Comparison of ENCODE assay signal across 1 cellular context in the genomic region with DNA sequence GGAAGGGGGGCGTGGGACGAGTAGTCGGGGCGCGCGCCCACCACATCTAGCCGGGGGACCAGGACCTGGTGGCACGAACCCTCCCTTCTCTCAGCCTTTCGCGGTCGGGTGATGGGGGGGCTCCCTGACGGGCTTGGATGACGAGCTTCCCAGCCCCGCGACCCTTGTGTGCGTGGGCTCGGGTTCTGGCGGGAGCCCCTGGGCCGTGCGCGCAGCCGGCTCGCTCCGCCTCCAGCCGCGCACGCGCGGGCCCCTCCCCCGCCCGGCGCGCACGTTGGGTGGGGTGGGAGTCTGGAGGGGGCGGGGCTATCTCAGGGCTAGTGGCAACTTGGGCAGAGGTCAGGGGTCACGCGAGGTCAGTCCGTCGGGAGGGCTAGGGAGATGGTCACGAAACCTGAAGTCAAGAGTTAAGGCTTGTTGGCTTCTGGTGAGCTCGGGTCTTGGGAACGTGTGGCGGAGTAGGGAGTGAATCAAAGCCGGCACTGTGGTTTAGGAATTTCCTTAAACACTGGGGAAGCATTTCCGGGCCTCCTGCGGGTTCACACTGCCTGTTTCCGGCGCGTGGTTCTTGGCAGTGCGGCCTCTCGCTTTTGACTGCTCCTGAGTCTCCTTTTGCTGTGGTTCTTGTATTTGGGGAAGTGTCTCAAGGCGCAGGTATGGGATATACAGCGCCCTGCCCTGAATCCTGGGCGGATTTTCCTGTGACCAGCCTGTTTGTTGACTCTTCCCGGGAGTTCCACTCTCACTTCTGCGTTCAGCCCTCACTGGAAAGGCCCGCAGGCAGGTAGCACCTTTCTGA.
TF ChIP-seq lines count a peak whose summit lies in the region.

Gene SRCAP (plus strand): TSS at position 356 of the 799 bp plus-strand sequence. CDS start 1,654 bp downstream, outside the sequence.

TF ChIP-seq in K562, 482 proteins besides CTCF, POLR2A, EP300 and RAD21 (continued from another document and continues in another):
- TF ChIP-seq TFE3 (CRISPR knock-in tag; IDR thresholded peaks at IDR 0.05) (no peak), HES1 (IDR thresholded peaks at IDR 0.05; ENCODE audit: low read depth) (peak; percentile 44; the same call in 1 of the 2 replicates), ZNF76 (CRISPR knock-in tag; IDR thresholded peaks at IDR 0.05; ENCODE audit: borderline replicate concordance) (0 out of 2 replicates have a peak, but pooled peaks have one; percentile 57), HDAC3 (IDR thresholded peaks at IDR 0.05; ENCODE audit: borderline replicate concordance, partially characterized antibody) (no peak), MTA1 (IDR thresholded peaks at IDR 0.05; ENCODE audit: borderline replicate concordance) (no peak), TEAD1 (CRISPR knock-in tag; IDR thresholded peaks at IDR 0.05) (peak; percentile 4 to 18; a peak in 2 of 4 replicates), CHD4 (IDR thresholded peaks at IDR 0.05; ENCODE audit: insufficient read depth, insufficient replicate concordance, low read depth, low read length, poor library complexity, severe bottlenecking) (no peak), TRIM28 (IDR thresholded peaks at IDR 0.05) (no peak), POLR2G (IDR thresholded peaks at IDR 0.05; ENCODE audit: low read depth, low read length) (peak; percentile 64; the same call in 1 of the 2 replicates), ZNF24 (IDR thresholded peaks at IDR 0.05) (no peak), HDAC1 (IDR thresholded peaks at IDR 0.05) (peak in 1 of 2 experiments; percentile 85; a peak in 2 of 4 replicates), ZNF609 (CRISPR knock-in tag; IDR thresholded peaks at IDR 0.05; ENCODE audit: borderline replicate concordance) (no peak), MCM3 (IDR thresholded peaks at IDR 0.05) (no peak), ZNF253 (CRISPR knock-in tag; conservative IDR thresholded peaks at IDR 0.05) (no peak), ZNF586 (CRISPR knock-in tag; conservative IDR thresholded peaks at IDR 0.05) (no peak), HNRNPLL (IDR thresholded peaks at IDR 0.05; ENCODE audit: low read depth, low read length, poor library complexity, severe bottlenecking) (peak; percentile 21), XRCC5 (IDR thresholded peaks at IDR 0.05; ENCODE audit: low read depth, low read length) (0 out of 2 replicates have a peak, but pooled peaks have one; percentile 12), XRCC4 (IDR thresholded peaks at IDR 0.05; ENCODE audit: extremely low read depth, insufficient read depth, insufficient read length) (no peak), MTA2 (IDR thresholded peaks at IDR 0.05; ENCODE audit: low read depth) (peak; percentile 83), RBFOX2 (IDR thresholded peaks at IDR 0.05; ENCODE audit: low read depth, low read length) (peak; percentile 88), KLF1 (tag; IDR thresholded peaks at IDR 0.05) (0 out of 2 replicates have a peak, but pooled peaks have one; percentile 26), THAP7 (CRISPR knock-in tag; IDR thresholded peaks at IDR 0.05) (peak; percentile 64; the same call in 1 of the 2 replicates), ZFX (CRISPR knock-in tag; IDR thresholded peaks at IDR 0.05) (no peak), CBFB (CRISPR knock-in tag; IDR thresholded peaks at IDR 0.05) (no peak), NRF1 (conservative IDR thresholded peaks at IDR 0.05 in 1 of 2, IDR thresholded peaks at IDR 0.05 in 1 of 2) (peak; percentile 88 to 90; a peak in 2 of 4 replicates), HOMEZ (CRISPR knock-in tag; IDR thresholded peaks at IDR 0.05) (peak; percentile 48; the same call in 1 of the 2 replicates), ZNF3 (CRISPR knock-in tag; IDR thresholded peaks at IDR 0.05) (no peak), EWSR1 (IDR thresholded peaks at IDR 0.05; ENCODE audit: borderline replicate concordance, low read depth, partially characterized antibody) (no peak)
- TF ChIP-seq, protein P1, sequence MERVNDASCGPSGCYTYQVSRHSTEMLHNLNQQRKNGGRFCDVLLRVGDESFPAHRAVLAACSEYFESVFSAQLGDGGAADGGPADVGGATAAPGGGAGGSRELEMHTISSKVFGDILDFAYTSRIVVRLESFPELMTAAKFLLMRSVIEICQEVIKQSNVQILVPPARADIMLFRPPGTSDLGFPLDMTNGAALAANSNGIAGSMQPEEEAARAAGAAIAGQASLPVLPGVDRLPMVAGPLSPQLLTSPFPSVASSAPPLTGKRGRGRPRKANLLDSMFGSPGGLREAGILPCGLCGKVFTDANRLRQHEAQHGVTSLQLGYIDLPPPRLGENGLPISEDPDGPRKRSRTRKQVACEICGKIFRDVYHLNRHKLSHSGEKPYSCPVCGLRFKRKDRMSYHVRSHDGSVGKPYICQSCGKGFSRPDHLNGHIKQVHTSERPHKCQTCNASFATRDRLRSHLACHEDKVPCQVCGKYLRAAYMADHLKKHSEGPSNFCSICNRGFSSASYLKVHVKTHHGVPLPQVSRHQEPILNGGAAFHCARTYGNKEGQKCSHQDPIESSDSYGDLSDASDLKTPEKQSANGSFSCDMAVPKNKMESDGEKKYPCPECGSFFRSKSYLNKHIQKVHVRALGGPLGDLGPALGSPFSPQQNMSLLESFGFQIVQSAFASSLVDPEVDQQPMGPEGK (CRISPR knock-in tag; IDR thresholded peaks at IDR 0.05; ENCODE audit: borderline replicate concordance): no peak
- TF ChIP-seq, protein P2, sequence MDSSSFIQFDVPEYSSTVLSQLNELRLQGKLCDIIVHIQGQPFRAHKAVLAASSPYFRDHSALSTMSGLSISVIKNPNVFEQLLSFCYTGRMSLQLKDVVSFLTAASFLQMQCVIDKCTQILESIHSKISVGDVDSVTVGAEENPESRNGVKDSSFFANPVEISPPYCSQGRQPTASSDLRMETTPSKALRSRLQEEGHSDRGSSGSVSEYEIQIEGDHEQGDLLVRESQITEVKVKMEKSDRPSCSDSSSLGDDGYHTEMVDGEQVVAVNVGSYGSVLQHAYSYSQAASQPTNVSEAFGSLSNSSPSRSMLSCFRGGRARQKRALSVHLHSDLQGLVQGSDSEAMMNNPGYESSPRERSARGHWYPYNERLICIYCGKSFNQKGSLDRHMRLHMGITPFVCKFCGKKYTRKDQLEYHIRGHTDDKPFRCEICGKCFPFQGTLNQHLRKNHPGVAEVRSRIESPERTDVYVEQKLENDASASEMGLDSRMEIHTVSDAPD (CRISPR knock-in tag; IDR thresholded peaks at IDR 0.05): no peak
- TF ChIP-seq, protein P3, sequence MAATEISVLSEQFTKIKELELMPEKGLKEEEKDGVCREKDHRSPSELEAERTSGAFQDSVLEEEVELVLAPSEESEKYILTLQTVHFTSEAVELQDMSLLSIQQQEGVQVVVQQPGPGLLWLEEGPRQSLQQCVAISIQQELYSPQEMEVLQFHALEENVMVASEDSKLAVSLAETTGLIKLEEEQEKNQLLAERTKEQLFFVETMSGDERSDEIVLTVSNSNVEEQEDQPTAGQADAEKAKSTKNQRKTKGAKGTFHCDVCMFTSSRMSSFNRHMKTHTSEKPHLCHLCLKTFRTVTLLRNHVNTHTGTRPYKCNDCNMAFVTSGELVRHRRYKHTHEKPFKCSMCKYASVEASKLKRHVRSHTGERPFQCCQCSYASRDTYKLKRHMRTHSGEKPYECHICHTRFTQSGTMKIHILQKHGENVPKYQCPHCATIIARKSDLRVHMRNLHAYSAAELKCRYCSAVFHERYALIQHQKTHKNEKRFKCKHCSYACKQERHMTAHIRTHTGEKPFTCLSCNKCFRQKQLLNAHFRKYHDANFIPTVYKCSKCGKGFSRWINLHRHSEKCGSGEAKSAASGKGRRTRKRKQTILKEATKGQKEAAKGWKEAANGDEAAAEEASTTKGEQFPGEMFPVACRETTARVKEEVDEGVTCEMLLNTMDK (IDR thresholded peaks at IDR 0.05; ENCODE audit: borderline replicate concordance, insufficient read depth, low read depth, low read length, poor library complexity, severe bottlenecking): no peak
- TF ChIP-seq, protein P4, sequence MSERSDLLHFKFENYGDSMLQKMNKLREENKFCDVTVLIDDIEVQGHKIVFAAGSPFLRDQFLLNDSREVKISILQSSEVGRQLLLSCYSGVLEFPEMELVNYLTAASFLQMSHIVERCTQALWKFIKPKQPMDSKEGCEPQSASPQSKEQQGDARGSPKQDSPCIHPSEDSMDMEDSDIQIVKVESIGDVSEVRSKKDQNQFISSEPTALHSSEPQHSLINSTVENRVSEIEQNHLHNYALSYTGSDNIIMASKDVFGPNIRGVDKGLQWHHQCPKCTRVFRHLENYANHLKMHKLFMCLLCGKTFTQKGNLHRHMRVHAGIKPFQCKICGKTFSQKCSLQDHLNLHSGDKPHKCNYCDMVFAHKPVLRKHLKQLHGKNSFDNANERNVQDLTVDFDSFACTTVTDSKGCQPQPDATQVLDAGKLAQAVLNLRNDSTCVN (CRISPR knock-in tag; IDR thresholded peaks at IDR 0.05): no peak
- TF ChIP-seq, protein P5, sequence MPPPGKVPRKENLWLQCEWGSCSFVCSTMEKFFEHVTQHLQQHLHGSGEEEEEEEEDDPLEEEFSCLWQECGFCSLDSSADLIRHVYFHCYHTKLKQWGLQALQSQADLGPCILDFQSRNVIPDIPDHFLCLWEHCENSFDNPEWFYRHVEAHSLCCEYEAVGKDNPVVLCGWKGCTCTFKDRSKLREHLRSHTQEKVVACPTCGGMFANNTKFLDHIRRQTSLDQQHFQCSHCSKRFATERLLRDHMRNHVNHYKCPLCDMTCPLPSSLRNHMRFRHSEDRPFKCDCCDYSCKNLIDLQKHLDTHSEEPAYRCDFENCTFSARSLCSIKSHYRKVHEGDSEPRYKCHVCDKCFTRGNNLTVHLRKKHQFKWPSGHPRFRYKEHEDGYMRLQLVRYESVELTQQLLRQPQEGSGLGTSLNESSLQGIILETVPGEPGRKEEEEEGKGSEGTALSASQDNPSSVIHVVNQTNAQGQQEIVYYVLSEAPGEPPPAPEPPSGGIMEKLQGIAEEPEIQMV (tag; conservative IDR thresholded peaks at IDR 0.05; ENCODE audit: low read depth): no peak
